8 cellular contexts compared by ENCODE assay signal in genomic region chr13:44577236-44578063, GRCh38. TPM values are rescaled to one million over a fixed set of nuclear protein-coding genes. Genes with fewer than 3 reads are reported as not detected.
DNase-seq lines count a peak whose midpoint lies in the region; ATAC-seq and TF ChIP-seq lines count a peak whose summit lies in the region.

No MANE protein-coding gene starts in this region.

- H3K9me3 ChIP-seq in AG04450 (ENCODE audit: control insufficient read depth, insufficient read depth, low read length) (no peaks in the 10 kb centered on the region; the same call in 1 of the 2 replicates), spleen (no peaks in the 10 kb centered on the region)

- DNase-seq in AG04450 (ENCODE audit: low read depth, low spot score): peak; percentile 92
- peak; percentile 92 for DNase-seq in NCI-H2227 treated with DMSO at 0.1 percent for 48 hours (lab: John Stamatoyannopoulos, UW)
- peak; percentile 91 for DNase-seq in activated B cell treated with CpG ODN at 0.5 μM for 24 hours
- peak; percentile 48 to 99 (median 94) for DNase-seq in caudate nucleus (lab: John Stamatoyannopoulos, UW)
- DNase-seq in inferior parietal cortex (ENCODE audit: extremely low spot score): peak; percentile 87
- peak; percentile 99 for DNase-seq in spleen

- H3K9me3 Mint-ChIP-seq in activated B cell treated with CpG ODN at 0.5 μM for 24 hours: no peaks in the 10 kb centered on the region

- H3K4me1 ChIP-seq in spleen: peaks cover 11 to 53% (median 33%) of the 10 kb centered on the region in 6 donors

- peak; percentile 63 for ATAC-seq in GM18909 (IDR thresholded peaks at IDR 0.05; ENCODE audit: poor library complexity, unreplicated experiment)
- peak; percentile 57 for ATAC-seq in HG03159 (IDR thresholded peaks at IDR 0.05; ENCODE audit: unreplicated experiment)
- ATAC-seq in activated B cell treated with CpG ODN at 0.5 μM for 24 hours (ENCODE audit: low read depth): peak; percentile 72

- H3K27ac Mint-ChIP-seq in activated B cell treated with CpG ODN at 0.5 μM for 24 hours: peak overlapping the region; percentile 90

- peak overlapping the region; percentile 93 for H3K4me3 Mint-ChIP-seq in activated B cell treated with CpG ODN at 0.5 μM for 24 hours

- intact Hi-C loops in activated B cell treated with CpG ODN at 0.5 μM for 24 hours (cut with micrococcal nuclease) (loop anchor here (1.0 to 10.0 kb wide), 18 partner anchors 93 to 1977 kb away; partner anchors contain the start of genes CCDC122, DNAJC15, EPSTI1 and GPALPP1), spleen (cut with DNase I; ENCODE audit: low total_unique reads) (loop anchor here (10.0 kb wide), 2 partner anchors 93 to 337 kb away; no protein-coding TSS in a partner anchor)

- H3K36me3 Mint-ChIP-seq in activated B cell treated with CpG ODN at 0.5 μM for 24 hours (ENCODE audit: low read depth): peaks cover 2% of the 10 kb centered on the region

- no peaks in the 10 kb centered on the region for H3K27me3 Mint-ChIP-seq in activated B cell treated with CpG ODN at 0.5 μM for 24 hours

- H3K4me3 ChIP-seq in AG04450 (ENCODE audit: low read depth, low read length) (peak overlapping the region; percentile 83), spleen (peak overlapping the region; percentile 67 to 89 (median 86))

- H3K27ac ChIP-seq in AG04450 (ENCODE audit: low read depth, low read length): peak overlapping the region; percentile 100
- H3K27ac ChIP-seq in caudate nucleus (ENCODE audit: low read depth, low read length): peak overlapping the region; percentile 97
- peak overlapping the region; percentile 89 to 98 (median 96) for H3K27ac ChIP-seq in spleen

- TF ChIP-seq CTCF in AG04450 (IDR thresholded peaks at IDR 0.05; ENCODE audit: low read depth, low read length) (no peak), activated B cell treated with CpG ODN at 0.5 μM for 24 hours (IDR thresholded peaks at IDR 0.05) (no peak), spleen (IDR thresholded peaks at IDR 0.05 in 8 of 11, conservative IDR thresholded peaks at IDR 0.05 in 3 of 11) (no peak)

- peak in 1 of 3 donors; percentile 69 for TF ChIP-seq POLR2A in spleen (IDR thresholded peaks at IDR 0.05)

- peaks cover 23% of the 10 kb centered on the region for H3K4me1 Mint-ChIP-seq in activated B cell treated with CpG ODN at 0.5 μM for 24 hours

- H3K27me3 ChIP-seq in AG04450 (ENCODE audit: control insufficient read depth, insufficient read depth, low read length): no peaks in the 10 kb centered on the region
- H3K27me3 ChIP-seq in spleen (replicated peaks in 1 of 7): no peaks in the 10 kb centered on the region

- WGBS in spleen, 5 donors: 0 to 1% (median 1%) methylated on average over 65 to 94 of the region's 94 CpGs

- POLR2A ChIA-PET in AG04450 (lab: Yijun Ruan, JAX) (interaction anchor here (0.7 kb wide), 1 partner anchor 1562 kb away, joined by 3 read pairs; no protein-coding TSS in a partner anchor), activated B cell treated with CpG ODN at 0.5 μM for 24 hours (lab: Charles Lee) (interaction anchor here (0.5 to 1.1 kb wide), 2 partner anchors 94 to 143 kb away, joined by 3 read pairs; no protein-coding TSS in a partner anchor)

- H3K36me3 ChIP-seq in spleen: peaks cover 0 to 5% (median 0%) of the 10 kb centered on the region in 6 donors

- CTCF ChIA-PET in AG04450 (lab: Charles Lee) (no interaction called here), activated B cell treated with CpG ODN at 0.5 μM for 24 hours (lab: Charles Lee) (no interaction called here)

RNA-seq across cellular contexts. Expression of gene TSC22D1, which starts 1.3 kb away (rescaled TPM):
- 67.0 and 77.3 TPM in 2 replicates for polyA plus RNA-seq in AG04450 (2011; rRNA removed)
- 85.7 and 92.9 TPM in 2 replicates for polyA minus RNA-seq in AG04450 (2011; rRNA and poly(A)+ RNA removed)
- total RNA-seq in activated B cell treated with CpG ODN at 0.5 μM for 24 hours: 10.6 and 18.6 TPM in 2 replicates
- 10 to 100 TPM; 35.9 to 66.3 (median 52.6) TPM for total RNA-seq in spleen
- 10 to 100 TPM; 14.3 to 31.8 (median 30.0) TPM for polyA plus RNA-seq in spleen

Comparison
In these comparisons a context has a peak if more than half of its experiments do, and no peak if none do; other contexts are left out.
1. Peak in every context shown above with its lines: DNase-seq, ATAC-seq, H3K4me3 ChIP-seq and H3K27ac ChIP-seq.